ENCODE assay signal across 1 cellular context in the genomic region with DNA sequence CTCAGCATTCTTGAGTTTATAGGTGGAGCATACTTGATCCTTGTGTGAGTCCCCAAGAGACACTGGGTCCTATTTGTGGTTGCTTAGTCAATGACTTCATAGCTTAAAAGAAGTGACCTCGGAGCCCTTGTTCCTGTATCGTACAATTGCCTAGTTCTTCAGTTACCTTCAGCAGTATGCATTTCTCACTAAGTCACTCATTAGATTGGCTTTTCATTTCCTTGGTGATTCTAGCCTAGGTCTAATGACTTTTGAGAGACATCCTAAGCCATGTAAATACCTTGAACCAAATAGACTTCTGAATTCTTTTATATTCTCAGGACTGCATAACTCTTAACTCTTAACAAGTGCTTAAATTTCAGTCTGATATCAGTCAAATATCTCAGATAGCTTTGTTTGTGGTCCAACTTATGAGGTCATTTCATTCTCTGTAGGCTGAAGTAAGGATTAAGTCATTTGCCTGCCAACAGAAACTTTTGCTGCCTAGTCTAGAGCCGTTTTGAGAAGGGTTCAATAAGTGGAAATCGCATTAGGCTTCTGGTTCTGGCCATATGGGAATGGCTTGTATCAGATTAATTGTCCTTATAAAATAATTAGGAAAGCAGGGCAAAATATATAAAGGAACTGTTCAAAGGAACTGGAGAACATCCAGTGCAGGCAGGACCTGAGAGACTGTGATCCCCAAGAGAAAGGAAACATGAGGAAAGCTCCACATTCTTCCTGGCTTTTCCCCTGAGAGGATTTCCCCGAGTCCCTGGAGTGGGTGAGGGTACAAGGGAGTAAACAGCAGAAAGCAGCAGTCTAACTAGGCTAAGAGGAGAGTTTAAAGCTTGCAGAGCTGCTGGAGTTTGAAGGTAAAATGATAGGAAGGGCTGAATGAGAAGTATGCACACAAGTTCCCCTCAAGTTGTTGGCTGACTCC.
TF ChIP-seq lines count a peak whose summit lies in the region.

No MANE protein-coding gene starts in this region.

TF ChIP-seq in SK-N-SH, 30 proteins besides CTCF, POLR2A, EP300 and RAD21 (continued from another document):
- TF ChIP-seq, protein P1, sequence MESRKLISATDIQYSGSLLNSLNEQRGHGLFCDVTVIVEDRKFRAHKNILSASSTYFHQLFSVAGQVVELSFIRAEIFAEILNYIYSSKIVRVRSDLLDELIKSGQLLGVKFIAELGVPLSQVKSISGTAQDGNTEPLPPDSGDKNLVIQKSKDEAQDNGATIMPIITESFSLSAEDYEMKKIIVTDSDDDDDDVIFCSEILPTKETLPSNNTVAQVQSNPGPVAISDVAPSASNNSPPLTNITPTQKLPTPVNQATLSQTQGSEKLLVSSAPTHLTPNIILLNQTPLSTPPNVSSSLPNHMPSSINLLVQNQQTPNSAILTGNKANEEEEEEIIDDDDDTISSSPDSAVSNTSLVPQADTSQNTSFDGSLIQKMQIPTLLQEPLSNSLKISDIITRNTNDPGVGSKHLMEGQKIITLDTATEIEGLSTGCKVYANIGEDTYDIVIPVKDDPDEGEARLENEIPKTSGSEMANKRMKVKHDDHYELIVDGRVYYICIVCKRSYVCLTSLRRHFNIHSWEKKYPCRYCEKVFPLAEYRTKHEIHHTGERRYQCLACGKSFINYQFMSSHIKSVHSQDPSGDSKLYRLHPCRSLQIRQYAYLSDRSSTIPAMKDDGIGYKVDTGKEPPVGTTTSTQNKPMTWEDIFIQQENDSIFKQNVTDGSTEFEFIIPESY (IDR thresholded peaks at IDR 0.05; ENCODE audit: borderline replicate concordance, low read depth): no peak
- TF ChIP-seq GABPA (IDR thresholded peaks at IDR 0.05; ENCODE audit: low read depth) (no peak), RCOR1 (IDR thresholded peaks at IDR 0.05; ENCODE audit: low read length) (no peak), ELF1 (IDR thresholded peaks at IDR 0.05) (no peak), JUND (IDR thresholded peaks at IDR 0.05) (no peak), POLR2AphosphoS5 (IDR thresholded peaks at IDR 0.05; ENCODE audit: low read depth, low read length) (no peak), CHD2 (IDR thresholded peaks at IDR 0.05; ENCODE audit: low read length, partially characterized antibody) (no peak), FOXJ3 (CRISPR knock-in tag; IDR thresholded peaks at IDR 0.05) (no peak), TAF1 (IDR thresholded peaks at IDR 0.05; ENCODE audit: borderline replicate concordance, low read depth, low read length) (no peak)
- TF ChIP-seq, protein P2, sequence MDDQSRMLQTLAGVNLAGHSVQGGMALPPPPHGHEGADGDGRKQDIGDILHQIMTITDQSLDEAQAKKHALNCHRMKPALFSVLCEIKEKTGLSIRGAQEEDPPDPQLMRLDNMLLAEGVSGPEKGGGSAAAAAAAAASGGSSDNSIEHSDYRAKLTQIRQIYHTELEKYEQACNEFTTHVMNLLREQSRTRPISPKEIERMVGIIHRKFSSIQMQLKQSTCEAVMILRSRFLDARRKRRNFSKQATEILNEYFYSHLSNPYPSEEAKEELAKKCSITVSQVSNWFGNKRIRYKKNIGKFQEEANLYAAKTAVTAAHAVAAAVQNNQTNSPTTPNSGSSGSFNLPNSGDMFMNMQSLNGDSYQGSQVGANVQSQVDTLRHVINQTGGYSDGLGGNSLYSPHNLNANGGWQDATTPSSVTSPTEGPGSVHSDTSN (IDR thresholded peaks at IDR 0.05): no peak
